In genomic region chr17:17507465-17508011, GRCh38 we compare ENCODE assay signal across 22 cellular contexts. TPM values are rescaled to one million over a fixed set of nuclear protein-coding genes. Genes with fewer than 3 reads are reported as not detected.
DNase-seq lines count a peak whose midpoint lies in the region; ATAC-seq and TF ChIP-seq lines count a peak whose summit lies in the region.
"Had no signal": no experiment of that assay in that cellular context is flagged by ENCODE, and none has a peak within 500 bp of the region (broad histone marks: within the 10 kb centered on the region; RNA-seq: fewer than 3 reads in every experiment).

No MANE protein-coding gene starts in this region.

- TF ChIP-seq CTCF in DND-41 (IDR thresholded peaks at IDR 0.05; ENCODE audit: borderline replicate concordance, extremely low read depth, low read length, poor library complexity, severe bottlenecking): no peak
- TF ChIP-seq CTCF in RWPE2 (IDR thresholded peaks at IDR 0.05; ENCODE audit: poor library complexity, severe bottlenecking): no peak
- TF ChIP-seq CTCF in cardiac muscle cell (IDR thresholded peaks at IDR 0.05; ENCODE audit: low read depth, low read length): no peak
- no peak for TF ChIP-seq CTCF in endothelial cell (IDR thresholded peaks at IDR 0.05; ENCODE audit: unreplicated experiment)

- DNase-seq in DND-41: no peak
- peak; percentile 50 for DNase-seq in RWPE2 (ENCODE audit: low spot score)
- no peak for DNase-seq in cardiac muscle cell (ENCODE audit: low read depth in 1 of 2, low spot score in 1 of 2)
- no peak for DNase-seq in endothelial cell (ENCODE audit: low spot score)
- DNase-seq: activated B cell treated with CpG ODN at 0.5 μM for 24 hours; activated CD8-positive, alpha-beta memory T cell treated with anti-CD3 and anti-CD28 coated beads for 24 hours; activated naive CD4-positive, alpha-beta T cell treated with anti-CD3 and anti-CD28 coated beads, Interleukin-2, amount 10 ng/mL, durations not matched to agents 7 days and 5 days; activated T-cell treated with anti-CD3 and anti-CD28 coated beads, Interleukin-2, amount 50 U/mL, for 4 hours; GOT3; NCI-H82; PC-9; stimulated activated naive CD4-positive, alpha-beta T cell had no signal

- ATAC-seq in DND-41 (ENCODE audit: insufficient read depth, low read depth) (no peak), RWPE2 (ENCODE audit: low read depth) (no peak), HG03520 (IDR thresholded peaks at IDR 0.05; ENCODE audit: unreplicated experiment) (no peak), GM19035 (IDR thresholded peaks at IDR 0.05; ENCODE audit: unreplicated experiment) (no peak), HG02678 (IDR thresholded peaks at IDR 0.05; ENCODE audit: unreplicated experiment) (no peak)
- ATAC-seq: activated T-cell treated with anti-CD3 and anti-CD28 coated beads, Interleukin-2, amount 50 U/mL, for 4 hours; natural killer cell treated with Interleukin-12 subunit alpha and Interleukin-12 subunit beta and Interleukin-15 and Interleukin-18, amount 100 ng/mL, for 72 hours had no signal

- no peak overlapping the region for H3K4me3 ChIP-seq in DND-41 (ENCODE audit: low read depth in 1 of 2, low read length in 2 of 2)
- H3K4me3 ChIP-seq in RWPE2 (ENCODE audit: severe bottlenecking): no peak overlapping the region
- H3K4me3 ChIP-seq in cardiac muscle cell: no peak overlapping the region
- no peak overlapping the region for H3K4me3 ChIP-seq in mucosa of stomach (ENCODE audit: low read length)
- H3K4me3 ChIP-seq: ascending aorta, colonic mucosa, PC-9, SK-N-MC had no signal

- peaks cover 12% of the 10 kb centered on the region for H3K27me3 Mint-ChIP-seq in endothelial cell (ENCODE audit: unreplicated experiment)
- H3K27me3 Mint-ChIP-seq: activated naive CD4-positive, alpha-beta T cell treated with anti-CD3 and anti-CD28 coated beads, Interleukin-2, amount 10 ng/mL, durations not matched to agents 7 days and 5 days; natural killer cell treated with Interleukin-12 subunit alpha and Interleukin-12 subunit beta and Interleukin-15 and Interleukin-18, amount 100 ng/mL, for 72 hours had no signal

- H3K4me1 ChIP-seq in DND-41 (ENCODE audit: insufficient read depth, low read length) (peaks cover 13% of the 10 kb centered on the region), RWPE2 (ENCODE audit: insufficient read depth, poor library complexity, severe bottlenecking) (peaks cover 6% of the 10 kb centered on the region), cardiac muscle cell (ENCODE audit: low read depth) (peaks cover 40% of the 10 kb centered on the region), mucosa of stomach (ENCODE audit: control insufficient read depth, insufficient read depth, low read length) (peaks cover 35% of the 10 kb centered on the region)
- H3K4me1 ChIP-seq: colonic mucosa, parathyroid adenoma had no signal

- H2AFZ ChIP-seq in DND-41 (ENCODE audit: low read depth, low read length): no peak overlapping the region
- H2AFZ ChIP-seq: parathyroid adenoma, PC-9 had no signal

- no peaks in the 10 kb centered on the region for H3K9me3 Mint-ChIP-seq in endothelial cell (ENCODE audit: unreplicated experiment)
- H3K9me3 Mint-ChIP-seq: activated B cell treated with CpG ODN at 0.5 μM for 24 hours; activated naive CD4-positive, alpha-beta T cell treated with anti-CD3 and anti-CD28 coated beads, Interleukin-2, amount 10 ng/mL, durations not matched to agents 7 days and 5 days; activated T-cell treated with anti-CD3 and anti-CD28 coated beads, Interleukin-2, amount 50 U/mL, for 4 hours; natural killer cell treated with Interleukin-12 subunit alpha and Interleukin-12 subunit beta and Interleukin-15 and Interleukin-18, amount 100 ng/mL, for 72 hours had no signal

- H3K36me3 Mint-ChIP-seq in endothelial cell (ENCODE audit: low read depth, unreplicated experiment): no peaks in the 10 kb centered on the region
- H3K36me3 Mint-ChIP-seq: activated naive CD4-positive, alpha-beta T cell treated with anti-CD3 and anti-CD28 coated beads, Interleukin-2, amount 10 ng/mL, durations not matched to agents 7 days and 5 days; natural killer cell treated with Interleukin-12 subunit alpha and Interleukin-12 subunit beta and Interleukin-15 and Interleukin-18, amount 100 ng/mL, for 72 hours had no signal

- peaks cover 5% of the 10 kb centered on the region for H3K4me1 Mint-ChIP-seq in endothelial cell (ENCODE audit: unreplicated experiment)
- H3K4me1 Mint-ChIP-seq: activated B cell treated with CpG ODN at 0.5 μM for 24 hours; activated naive CD4-positive, alpha-beta T cell treated with anti-CD3 and anti-CD28 coated beads, Interleukin-2, amount 10 ng/mL, durations not matched to agents 7 days and 5 days had no signal

- H3K27ac ChIP-seq in DND-41 (ENCODE audit: low read length) (peak overlapping the region; percentile 22; the same call in 1 of the 2 replicates), RWPE2 (ENCODE audit: poor library complexity, severe bottlenecking) (no peak overlapping the region), cardiac muscle cell (peak overlapping the region; percentile 89)
- H3K27ac ChIP-seq: ascending aorta, colonic mucosa, HL-60, parathyroid adenoma, PC-9, SK-N-MC had no signal

- H3K79me2 ChIP-seq in DND-41 (ENCODE audit: insufficient read depth, low read length): no peaks in the 10 kb centered on the region
- H3K79me2 ChIP-seq: parathyroid adenoma had no signal

- H4K20me1 ChIP-seq in DND-41 (ENCODE audit: insufficient read depth, low read length): peaks cover 4% of the 10 kb centered on the region; the same call in 1 of the 2 replicates

- H3K4me3 Mint-ChIP-seq in endothelial cell (ENCODE audit: unreplicated experiment): no peak overlapping the region
- H3K4me3 Mint-ChIP-seq: activated B cell treated with CpG ODN at 0.5 μM for 24 hours; activated naive CD4-positive, alpha-beta T cell treated with anti-CD3 and anti-CD28 coated beads, Interleukin-2, amount 10 ng/mL, durations not matched to agents 7 days and 5 days; activated T-cell treated with anti-CD3 and anti-CD28 coated beads, Interleukin-2, amount 50 U/mL, for 4 hours; natural killer cell treated with Interleukin-12 subunit alpha and Interleukin-12 subunit beta and Interleukin-15 and Interleukin-18, amount 100 ng/mL, for 72 hours had no signal

- no peak overlapping the region for H3K27ac Mint-ChIP-seq in endothelial cell (ENCODE audit: unreplicated experiment)
- H3K27ac Mint-ChIP-seq: activated B cell treated with CpG ODN at 0.5 μM for 24 hours; activated naive CD4-positive, alpha-beta T cell treated with anti-CD3 and anti-CD28 coated beads, Interleukin-2, amount 10 ng/mL, durations not matched to agents 7 days and 5 days; natural killer cell treated with Interleukin-12 subunit alpha and Interleukin-12 subunit beta and Interleukin-15 and Interleukin-18, amount 100 ng/mL, for 72 hours had no signal

- H3K27me3 ChIP-seq in DND-41 (ENCODE audit: insufficient read depth, low read length, poor library complexity): no peaks in the 10 kb centered on the region
- H3K27me3 ChIP-seq in RWPE2 (ENCODE audit: insufficient read depth, poor library complexity, severe bottlenecking): no peaks in the 10 kb centered on the region
- no peaks in the 10 kb centered on the region for H3K27me3 ChIP-seq in cardiac muscle cell
- no peaks in the 10 kb centered on the region for H3K27me3 ChIP-seq in mucosa of stomach (ENCODE audit: control insufficient read depth, insufficient read depth, low read length)
- H3K27me3 ChIP-seq: ascending aorta, colonic mucosa had no signal

- no peaks in the 10 kb centered on the region for H3K9me3 ChIP-seq in DND-41 (ENCODE audit: insufficient read depth, low read length, severe bottlenecking)
- H3K9me3 ChIP-seq in RWPE2 (ENCODE audit: severe bottlenecking): no peaks in the 10 kb centered on the region
- no peaks in the 10 kb centered on the region for H3K9me3 ChIP-seq in cardiac muscle cell (ENCODE audit: low read depth)
- no peaks in the 10 kb centered on the region for H3K9me3 ChIP-seq in mucosa of stomach (ENCODE audit: control insufficient read depth, low read length)
- H3K9me3 ChIP-seq: ascending aorta, colonic mucosa had no signal

- H3K36me3 ChIP-seq in DND-41 (ENCODE audit: insufficient read depth, low read length): no peaks in the 10 kb centered on the region
- H3K36me3 ChIP-seq in RWPE2 (ENCODE audit: low read depth): no peaks in the 10 kb centered on the region
- H3K36me3 ChIP-seq in cardiac muscle cell: no peaks in the 10 kb centered on the region
- H3K36me3 ChIP-seq in mucosa of stomach (ENCODE audit: control insufficient read depth, insufficient read depth, low read length): no peaks in the 10 kb centered on the region
- H3K36me3 ChIP-seq: ascending aorta, colonic mucosa had no signal

- H3K4me2 ChIP-seq in DND-41 (ENCODE audit: insufficient read depth, low read length): no peak overlapping the region
- H3K4me2 ChIP-seq: PC-9 had no signal

- no peak overlapping the region for H3K9ac ChIP-seq in DND-41 (ENCODE audit: low read depth, low read length)
- H3K9ac ChIP-seq in mucosa of stomach (ENCODE audit: low read length): peak overlapping the region; percentile 59
- H3K9ac ChIP-seq: parathyroid adenoma had no signal

RNA-seq across cellular contexts. Expression of gene RASD1, which starts 11.3 kb away (rescaled TPM):
- total RNA-seq in cardiac muscle cell (17.1 and 28.4 TPM in 2 replicates), endothelial cell (ENCODE audit: unreplicated experiment) (0.31 TPM)
- polyA plus RNA-seq in cardiac muscle cell: 22.0 and 24.3 TPM in 2 replicates

RNA-seq across cellular contexts. Expression of gene MED9, which starts 30.7 kb away (rescaled TPM):
- 34.0 and 38.2 TPM in 2 replicates for total RNA-seq in cardiac muscle cell
- polyA plus RNA-seq in cardiac muscle cell: 27.9 and 42.3 TPM in 2 replicates
- 14.2 TPM for total RNA-seq in endothelial cell (ENCODE audit: unreplicated experiment)

Comparison
In these comparisons a context has a peak if more than half of its experiments do, and no peak if none do; other contexts are left out.
1. RNA of gene RASD1, which starts 11.3 kb away (total RNA-seq): 17.1 to 28.4 TPM in cardiac muscle cell; 0.31 TPM in endothelial cell (single experiment); every median in the first group is over 10 times any median in the second.